1 cellular context compared by ENCODE assay signal in genomic region chr22:20113551-20114310, GRCh38.
TF ChIP-seq lines count a peak whose summit lies in the region.

No MANE protein-coding gene starts in this region.

TF ChIP-seq in GM12878, 131 proteins besides CTCF, POLR2A, EP300 and RAD21:
- TF ChIP-seq NBN (IDR thresholded peaks at IDR 0.05) = no peak
- 0 out of 2 replicates have a peak, but pooled peaks have one; percentile 19 for TF ChIP-seq POLR2AphosphoS5 (IDR thresholded peaks at IDR 0.05; ENCODE audit: low read length)
- TF ChIP-seq ZNF217 (IDR thresholded peaks at IDR 0.05) = no peak
